ENCODE assay signal across 8 cellular contexts in genomic region chr18:23226930-23227728, GRCh38.
DNase-seq lines count a peak whose midpoint lies in the region; ATAC-seq and TF ChIP-seq lines count a peak whose summit lies in the region.

No MANE protein-coding gene starts in this region.

- ATAC-seq in stimulated activated naive B cell treated with anti-CD40 and anti-IgM and Interleukin-4, amounts not matched to agents 10 μg/mL and 1 μg/mL and 100 μg/mL, for 72 hours (replicated peaks) = no peak
- ATAC-seq in GM21360 (IDR thresholded peaks at IDR 0.05; ENCODE audit: unreplicated experiment) = no peak

- DNase-seq in H4 (ENCODE audit: low spot score) = peak; percentile 89
- DNase-seq in right atrium auricular region (ENCODE audit: low spot score) = peak; percentile 83
- DNase-seq in stimulated activated naive B cell treated with anti-CD40 and anti-IgM and Interleukin-4, amounts not matched to agents 10 μg/mL and 1 μg/mL and 100 μg/mL, for 72 hours = no peak
- no peak for DNase-seq in SKM-1 treated with dmso at 0.1 percent for 144 hours (lab: John Stamatoyannopoulos, UW; ENCODE audit: unreplicated experiment)
- DNase-seq in NAMALWA (ENCODE audit: low spot score) = no peak
- DNase-seq in NCI-H2029 treated with DMSO at 0.1 percent for 48 hours (lab: John Stamatoyannopoulos, UW) = no peak

- H3K36me3 Mint-ChIP-seq in stimulated activated naive B cell treated with anti-CD40 and anti-IgM and Interleukin-4, amounts not matched to agents 10 μg/mL and 1 μg/mL and 100 μg/mL, for 72 hours = peaks cover 18 to 33% of the 10 kb centered on the region in 2 donors

- H3K4me1 ChIP-seq in right atrium auricular region = peaks cover 0 to 67% of the 10 kb centered on the region in 2 donors

- H3K4me3 ChIP-seq in right atrium auricular region = no peak overlapping the region

- no peaks in the 10 kb centered on the region for H3K9me3 ChIP-seq in right atrium auricular region

- 65 to 82% (median 65%) methylated on average over 11 of the region's 11 CpGs for WGBS in adipose tissue, 3 donors

- no peaks in the 10 kb centered on the region for H3K9me3 Mint-ChIP-seq in stimulated activated naive B cell treated with anti-CD40 and anti-IgM and Interleukin-4, amounts not matched to agents 10 μg/mL and 1 μg/mL and 100 μg/mL, for 72 hours

- no peaks in the 10 kb centered on the region for H3K36me3 ChIP-seq in right atrium auricular region

- no peaks in the 10 kb centered on the region for H3K27me3 Mint-ChIP-seq in stimulated activated naive B cell treated with anti-CD40 and anti-IgM and Interleukin-4, amounts not matched to agents 10 μg/mL and 1 μg/mL and 100 μg/mL, for 72 hours

- no peaks in the 10 kb centered on the region for H3K27me3 ChIP-seq in right atrium auricular region

- peaks cover 49 to 79% of the 10 kb centered on the region in 2 donors for H3K4me1 Mint-ChIP-seq in stimulated activated naive B cell treated with anti-CD40 and anti-IgM and Interleukin-4, amounts not matched to agents 10 μg/mL and 1 μg/mL and 100 μg/mL, for 72 hours

- H3K27ac Mint-ChIP-seq in stimulated activated naive B cell treated with anti-CD40 and anti-IgM and Interleukin-4, amounts not matched to agents 10 μg/mL and 1 μg/mL and 100 μg/mL, for 72 hours = peak overlapping the region; percentile 97

- H3K27ac ChIP-seq in adipose tissue (ENCODE audit: low read depth, low read length) = peak overlapping the region; percentile 46
- peak overlapping the region; percentile 66 to 92 for H3K27ac ChIP-seq in right atrium auricular region

- H3K4me3 Mint-ChIP-seq in stimulated activated naive B cell treated with anti-CD40 and anti-IgM and Interleukin-4, amounts not matched to agents 10 μg/mL and 1 μg/mL and 100 μg/mL, for 72 hours = no peak overlapping the region

- no peak for TF ChIP-seq CTCF in right atrium auricular region (IDR thresholded peaks at IDR 0.05)

Comparison
In these comparisons a context has a peak if more than half of its experiments do, and no peak if none do; other contexts are left out.
1. DNase-seq: peak in H4 (single experiment) and right atrium auricular region (single experiment); none in stimulated activated naive B cell treated with anti-CD40 and anti-IgM and Interleukin-4, amounts not matched to agents 10 μg/mL and 1 μg/mL and 100 μg/mL, for 72 hours (single experiment), SKM-1 treated with dmso at 0.1 percent for 144 hours (single experiment), NAMALWA (single experiment) and NCI-H2029 treated with DMSO at 0.1 percent for 48 hours (single experiment).